ENCODE assay signal across 14 cellular contexts in genomic region chr19:953501-954271, GRCh38. TPM values are rescaled to one million over a fixed set of nuclear protein-coding genes. Genes with fewer than 3 reads are reported as not detected.
DNase-seq lines count a peak whose midpoint lies in the region; ATAC-seq, FAIRE-seq and TF ChIP-seq lines count a peak whose summit lies in the region.
"Had no signal": no experiment of that assay in that cellular context is flagged by ENCODE, and none has a peak within 500 bp of the region (broad histone marks: within the 10 kb centered on the region; RNA-seq: fewer than 3 reads in every experiment).

No MANE protein-coding gene starts in this region.

- 17% methylated on average over 24 of the region's 30 CpGs for WGBS in GM12878 (ENCODE audit: insufficient coverage, insufficient replicate concordance, low lambda C conversion rate, missing lambda C conversion rate)
- WGBS in tibial nerve, 2 donors: 50 to 63% methylated on average over 29 to 30 of the region's 30 CpGs

- peak overlapping the region; percentile 45 for H3K4me3 Mint-ChIP-seq in mesothelial cell of epicardium

- peaks cover 54% of the 10 kb centered on the region for H3K4me1 Mint-ChIP-seq in mesothelial cell of epicardium

- H3K27me3 Mint-ChIP-seq in mesothelial cell of epicardium (ENCODE audit: low read depth): no peaks in the 10 kb centered on the region

- TF ChIP-seq CTCF in cardiac muscle cell (IDR thresholded peaks at IDR 0.05; ENCODE audit: low read depth, low read length) (no peak), GM12878 (IDR thresholded peaks at IDR 0.05 in 2 of 3, conservative IDR thresholded peaks at IDR 0.05 in 1 of 3; ENCODE audit: control insufficient read depth in 2 of 3, extremely low read depth in 1 of 3, insufficient read depth in 1 of 3, low read depth in 3 of 3, low read length in 3 of 3) (no peak), mesothelial cell of epicardium (IDR thresholded peaks at IDR 0.05; ENCODE audit: unreplicated experiment) (no peak), upper lobe of right lung (IDR thresholded peaks at IDR 0.05) (no peak), tibial nerve (IDR thresholded peaks at IDR 0.05) (no peak)

- H3K27ac ChIP-seq in cardiac muscle cell: peak overlapping the region; percentile 91
- peak overlapping the region; percentile 95 for H3K27ac ChIP-seq in GM12878 (ENCODE audit: control insufficient read depth, insufficient read depth)
- H3K27ac ChIP-seq in upper lobe of right lung: no peak overlapping the region
- H3K27ac ChIP-seq in tibial nerve: no peak overlapping the region
- H3K27ac ChIP-seq: ascending aorta, sigmoid colon had no signal

- H2AFZ ChIP-seq in GM12878 (ENCODE audit: control insufficient read depth, low read depth, low read length): no peak overlapping the region

- SMC1A ChIA-PET in GM12878 (lab: Charles Lee; ENCODE audit: uncharacterized antibody, unreplicated experiment): no interaction called here

- TF ChIP-seq EP300 in GM12878 (IDR thresholded peaks at IDR 0.05; ENCODE audit: borderline replicate concordance in 1 of 2, control insufficient read depth in 1 of 2, low read depth in 2 of 2, low read length in 2 of 2) (no peak), tibial nerve (IDR thresholded peaks at IDR 0.05) (no peak)

- H3K27ac Mint-ChIP-seq in mesothelial cell of epicardium: peak overlapping the region; percentile 98

- in situ Hi-C loops in GM12878 (cut with MboI): no loop called here

- H3K36me3 ChIP-seq in cardiac muscle cell: no peaks in the 10 kb centered on the region
- peaks cover 0 to 5% of the 10 kb centered on the region in 2 experiments; a peak in 3 of 4 replicates for H3K36me3 ChIP-seq in GM12878 (ENCODE audit: control insufficient read depth in 2 of 2, insufficient read depth in 2 of 2, low read length in 1 of 2)
- H3K36me3 ChIP-seq in upper lobe of right lung: no peaks in the 10 kb centered on the region
- H3K36me3 ChIP-seq in tibial nerve: no peaks in the 10 kb centered on the region
- H3K36me3 ChIP-seq: ascending aorta, sigmoid colon had no signal

- POLR2A ChIA-PET in GM12878 (lab: Charles Lee): interaction anchor here (0.6 kb wide), 1 partner anchor 12 kb away, joined by 4 read pairs; no protein-coding TSS in a partner anchor

- no peaks in the 10 kb centered on the region for H3K27me3 ChIP-seq in cardiac muscle cell
- no peaks in the 10 kb centered on the region for H3K27me3 ChIP-seq in GM12878 (replicated peaks in 1 of 2; ENCODE audit: control insufficient read depth in 2 of 2, insufficient read depth in 2 of 2, low read length in 1 of 2)
- no peaks in the 10 kb centered on the region for H3K27me3 ChIP-seq in upper lobe of right lung
- H3K27me3 ChIP-seq in tibial nerve: peaks cover 0 to 4% of the 10 kb centered on the region in 2 donors
- H3K27me3 ChIP-seq: ascending aorta, sigmoid colon had no signal

- H3K4me1 ChIP-seq in cardiac muscle cell (ENCODE audit: low read depth): peaks cover 41% of the 10 kb centered on the region
- peaks cover 65% of the 10 kb centered on the region for H3K4me1 ChIP-seq in GM12878 (ENCODE audit: control insufficient read depth, insufficient read depth, low read length)
- peaks cover 11% of the 10 kb centered on the region for H3K4me1 ChIP-seq in upper lobe of right lung
- peaks cover 0 to 26% (median 13%) of the 10 kb centered on the region in 4 donors for H3K4me1 ChIP-seq in tibial nerve
- H3K4me1 ChIP-seq: ascending aorta had no signal

- H3K9ac ChIP-seq in GM12878 (ENCODE audit: control insufficient read depth, insufficient read depth, low read length): peak overlapping the region; percentile 37; the same call in 1 of the 2 replicates

- DNase-seq in cardiac muscle cell (ENCODE audit: low read depth in 1 of 2, low spot score in 1 of 2): peak; percentile 26 to 33
- no peak for DNase-seq in Right ventricle myocardium inferior (ENCODE audit: missing footprints)
- no peak for DNase-seq in GM12878 (ENCODE audit: low read depth, low spot score)
- DNase-seq in mesothelial cell of epicardium (ENCODE audit: low spot score in 2 of 2, unreplicated experiment in 2 of 2): no peak
- DNase-seq in upper lobe of right lung: no peak
- no peak for DNase-seq in AML-193 (lab: John Stamatoyannopoulos, UW)
- DNase-seq in tibial nerve (ENCODE audit: low spot score in 2 of 2): no peak
- DNase-seq: activated T-cell treated with anti-CD3 and anti-CD28 coated beads, Interleukin-2, amount 50 U/mL, for 1 hour; NCI-H446 treated with DMSO at 0.1 percent for 48 hours; sigmoid colon had no signal

- no peak for TF ChIP-seq POLR2A in GM12878 (IDR thresholded peaks at IDR 0.05; ENCODE audit: low read depth, low read length)
- TF ChIP-seq POLR2A in tibial nerve (IDR thresholded peaks at IDR 0.05): no peak

- H4K20me1 ChIP-seq in GM12878 (ENCODE audit: control insufficient read depth, insufficient read depth): no peaks in the 10 kb centered on the region

- TF ChIP-seq RAD21 in GM12878 (IDR thresholded peaks at IDR 0.05; ENCODE audit: insufficient read depth, low read depth, low read length): no peak

- FAIRE-seq in GM12878 (lab: Jason Lieb, UNC): no peak

- CTCF ChIA-PET in GM12878 (lab: Yijun Ruan, JAX): interaction anchor here (1.0 kb wide), 1 partner anchor 15 kb away, joined by 3 read pairs; no protein-coding TSS in a partner anchor

- intact Hi-C loops in Right ventricle myocardium inferior (cut with DNase I): no loop called here
- intact Hi-C loops in GM12878 (cut with micrococcal nuclease; ENCODE audit: unreplicated experiment): no loop called here
- intact Hi-C loops in upper lobe of right lung (cut with DNase I): no loop called here

- ATAC-seq in Right ventricle myocardium inferior (no peak), GM12878 (no peak), upper lobe of right lung (no peak), GM21528 (IDR thresholded peaks at IDR 0.05; ENCODE audit: low FRiP score, unreplicated experiment) (no peak)

- RAD21 ChIA-PET in GM12878 (lab: Charles Lee; ENCODE audit: unreplicated experiment): interaction anchor here (0.8 to 4.8 kb wide), 2 partner anchors 30 to 191 kb away, joined by 3 to 20 read pairs; no protein-coding TSS in a partner anchor

- no peaks in the 10 kb centered on the region for H3K9me3 Mint-ChIP-seq in mesothelial cell of epicardium

- H3K36me3 Mint-ChIP-seq in mesothelial cell of epicardium: no peaks in the 10 kb centered on the region

- H3K9me3 ChIP-seq in cardiac muscle cell (ENCODE audit: low read depth) (no peaks in the 10 kb centered on the region), GM12878 (replicated peaks; ENCODE audit: control insufficient read depth, insufficient read depth, low read length) (no peaks in the 10 kb centered on the region), upper lobe of right lung (no peaks in the 10 kb centered on the region), tibial nerve (no peaks in the 10 kb centered on the region)
- H3K9me3 ChIP-seq: ascending aorta, sigmoid colon had no signal

- peak overlapping the region; percentile 98 for H3K4me2 ChIP-seq in GM12878 (ENCODE audit: control insufficient read depth, insufficient read depth)

- BruUV-seq in GM12878 (replicated peaks; lab: Mats Ljungman, UMichigan): no TSS peak

- H3K79me2 ChIP-seq in GM12878 (ENCODE audit: control insufficient read depth, insufficient read depth, low read length): peaks cover 56% of the 10 kb centered on the region

- peak overlapping the region; percentile 6 for H3K4me3 ChIP-seq in cardiac muscle cell
- H3K4me3 ChIP-seq in GM12878: peak overlapping the region; percentile 71; the same call in 1 of the 2 replicates
- peak overlapping the region; percentile 12 for H3K4me3 ChIP-seq in upper lobe of right lung
- no peak overlapping the region for H3K4me3 ChIP-seq in tibial nerve
- H3K4me3 ChIP-seq: ascending aorta, sigmoid colon had no signal

RNA-seq across cellular contexts. Expression of gene ARID3A, which starts 27.9 kb away (rescaled TPM):
- total RNA-seq in cardiac muscle cell (59.7 and 62.3 TPM in 2 replicates), Right ventricle myocardium inferior (6.7 TPM), GM12878 (2014; rRNA removed) (30.2 and 34.2 TPM in 2 replicates), GM12878 (2014; rRNA removed; fragmentation: Illumina TruSeq; extraction: Trizol) (18.3 and 23.6 TPM in 2 replicates), GM12878 (2021) (68.3 and 70.0 TPM in 2 replicates), mesothelial cell of epicardium (65.9 to 72.4 TPM (median 70.6 TPM) in 3 replicates), upper lobe of right lung (16.1 TPM), tibial nerve (10 to 100 TPM in 3 of 4 donors, 1 to 10 TPM in 1; 8.1 to 15.3 (median 12.5) TPM)
- polyA plus RNA-seq in cardiac muscle cell (39.1 and 48.7 TPM in 2 replicates), GM12878 (2011; rRNA removed) (6.5 and 17.1 TPM in 2 replicates), GM12878 (2014; fragmentation: Illumina TruSeq; extraction: Trizol) (5.7 and 16.3 TPM in 2 replicates), GM12878 (2014; fragmentation: Nextera tagmentation; extraction: Ambion mirVana) (1 to 10 TPM in 1 of 2 experiments, under 1 TPM in 1; 0.76 to 1.6 TPM), GM12878 (2014; rRNA removed) (37.0 and 45.1 TPM in 2 replicates), GM12878 (2016; fragmentation: Nextera tagmentation; extraction: Ambion mirVana) (1 to 10 TPM; 8.9 to 9.6 TPM)
- total RNA-seq in GM12878 (2013; cell fraction: nucleolus; rRNA removed): 148 and 152 TPM in 2 replicates
- polyA plus RNA-seq in GM12878 (2011; ENCODE audit: low read depth): 10.8 TPM
- 22.9 and 33.7 TPM in 2 replicates for polyA plus RNA-seq in GM12878 (2011; cell fraction: cytosol; rRNA removed)
- polyA plus RNA-seq in GM12878 (2011; cell fraction: nucleus; rRNA removed): 52.3 and 76.3 TPM in 2 replicates
- 33.7 and 35.9 TPM in 2 replicates for polyA plus RNA-seq in GM12878 (2012)
- polyA minus RNA-seq in GM12878 (2011; rRNA and poly(A)+ RNA removed): 42.1 and 69.0 TPM in 2 replicates
- polyA minus RNA-seq in GM12878 (2011; cell fraction: cytosol; rRNA and poly(A)+ RNA removed): 48.9 and 50.8 TPM in 2 replicates
- 33.1 and 53.2 TPM in 2 replicates for polyA minus RNA-seq in GM12878 (2011; cell fraction: nucleus; rRNA and poly(A)+ RNA removed)

RNA-seq across cellular contexts. Expression of gene WDR18, which starts 30.5 kb away (rescaled TPM):
- 136 and 143 TPM in 2 replicates for total RNA-seq in cardiac muscle cell
- 241 and 262 TPM in 2 replicates for polyA plus RNA-seq in cardiac muscle cell
- 20.7 TPM for total RNA-seq in Right ventricle myocardium inferior
- 32.4 and 34.2 TPM in 2 replicates for total RNA-seq in GM12878 (2013; cell fraction: nucleolus; rRNA removed)
- total RNA-seq in GM12878 (2014; rRNA removed): 85.0 and 97.5 TPM in 2 replicates
- 13.6 and 16.5 TPM in 2 replicates for total RNA-seq in GM12878 (2014; rRNA removed; fragmentation: Illumina TruSeq; extraction: Trizol)
- total RNA-seq in GM12878 (2021): 92.1 and 97.3 TPM in 2 replicates
- polyA plus RNA-seq in GM12878 (2011; ENCODE audit: low read depth): 15.8 TPM
- 7.5 and 27.3 TPM in 2 replicates for polyA plus RNA-seq in GM12878 (2011; rRNA removed)
- polyA plus RNA-seq in GM12878 (2011; cell fraction: cytosol; rRNA removed): 48.8 and 85.0 TPM in 2 replicates
- polyA plus RNA-seq in GM12878 (2011; cell fraction: nucleus; rRNA removed): 165 and 192 TPM in 2 replicates
- polyA plus RNA-seq in GM12878 (2012): 49.6 and 54.3 TPM in 2 replicates
- polyA plus RNA-seq in GM12878 (2014; fragmentation: Illumina TruSeq; extraction: Trizol): 4.5 and 8.8 TPM in 2 replicates
- 1 to 10 TPM; 3.0 to 3.3 TPM for polyA plus RNA-seq in GM12878 (2014; fragmentation: Nextera tagmentation; extraction: Ambion mirVana)
- polyA plus RNA-seq in GM12878 (2014; rRNA removed): 106 and 131 TPM in 2 replicates
- 100 to 1,000 TPM; 192 to 206 TPM for polyA plus RNA-seq in GM12878 (2016; fragmentation: Nextera tagmentation; extraction: Ambion mirVana)
- 22.5 and 45.0 TPM in 2 replicates for polyA minus RNA-seq in GM12878 (2011; rRNA and poly(A)+ RNA removed)
- polyA minus RNA-seq in GM12878 (2011; cell fraction: cytosol; rRNA and poly(A)+ RNA removed): 36.3 and 42.0 TPM in 2 replicates
- 27.1 and 39.9 TPM in 2 replicates for polyA minus RNA-seq in GM12878 (2011; cell fraction: nucleus; rRNA and poly(A)+ RNA removed)
- 59.3 to 65.2 TPM (median 59.4 TPM) in 3 replicates for total RNA-seq in mesothelial cell of epicardium
- total RNA-seq in upper lobe of right lung: 21.9 TPM
- 10 to 100 TPM; 23.3 to 90.6 (median 52.8) TPM for total RNA-seq in tibial nerve

RNA-seq across cellular contexts. Expression of gene KISS1R, which starts 36.6 kb away (rescaled TPM):
- total RNA-seq in cardiac muscle cell (0.46 and 1.2 TPM in 2 replicates), Right ventricle myocardium inferior (not detected), GM12878 (2014; rRNA removed) (0.60 and 2.7 TPM in 2 replicates), GM12878 (2014; rRNA removed; fragmentation: Illumina TruSeq; extraction: Trizol) (not detected in 2 replicates), GM12878 (2021) (1.8 TPM in 2 replicates), mesothelial cell of epicardium (1.0 to 1.5 TPM (median 1.1 TPM) in 3 replicates), upper lobe of right lung (not detected), tibial nerve (not detected)
- polyA plus RNA-seq in cardiac muscle cell (1.9 and 3.2 TPM in 2 replicates), GM12878 (2011; rRNA removed) (1.6 and 2.8 TPM in 2 replicates), GM12878 (2014; fragmentation: Illumina TruSeq; extraction: Trizol) (not detected in 2 replicates), GM12878 (2014; fragmentation: Nextera tagmentation; extraction: Ambion mirVana) (under 1 TPM in 1 of 2 experiments, not detected in 1; 0.13 TPM), GM12878 (2014; rRNA removed) (0.83 and 2.1 TPM in 2 replicates), GM12878 (2016; fragmentation: Nextera tagmentation; extraction: Ambion mirVana) (1 to 10 TPM in 1 of 2 experiments, under 1 TPM in 1; 0.14 to 1.4 TPM)
- total RNA-seq in GM12878 (2013; cell fraction: nucleolus; rRNA removed): 16.9 and 18.1 TPM in 2 replicates
- 0.30 TPM for polyA plus RNA-seq in GM12878 (2011; ENCODE audit: low read depth)
- 2.7 and 4.7 TPM in 2 replicates for polyA plus RNA-seq in GM12878 (2011; cell fraction: cytosol; rRNA removed)
- polyA plus RNA-seq in GM12878 (2011; cell fraction: nucleus; rRNA removed): 19.3 and 20.1 TPM in 2 replicates
- 1.9 and 2.3 TPM in 2 replicates for polyA plus RNA-seq in GM12878 (2012)
- polyA minus RNA-seq in GM12878 (2011; rRNA and poly(A)+ RNA removed): 0.29 and 1.3 TPM in 2 replicates
- polyA minus RNA-seq in GM12878 (2011; cell fraction: cytosol; rRNA and poly(A)+ RNA removed): 1.9 and 2.8 TPM in 2 replicates
- polyA minus RNA-seq in GM12878 (2011; cell fraction: nucleus; rRNA and poly(A)+ RNA removed): 1.7 and 3.2 TPM in 2 replicates
- total RNA-seq: ascending aorta, mesenteric fat pad, sigmoid colon, urinary bladder had no signal

RNA-seq across cellular contexts. Expression of gene R3HDM4, which starts 40.7 kb away (rescaled TPM):
- total RNA-seq in cardiac muscle cell: 60.3 and 66.2 TPM in 2 replicates
- polyA plus RNA-seq in cardiac muscle cell: 82.1 and 86.7 TPM in 2 replicates
- 21.9 TPM for total RNA-seq in Right ventricle myocardium inferior
- 17.9 and 20.1 TPM in 2 replicates for total RNA-seq in GM12878 (2013; cell fraction: nucleolus; rRNA removed)
- total RNA-seq in GM12878 (2014; rRNA removed): 24.3 and 28.1 TPM in 2 replicates
- 18.2 and 19.6 TPM in 2 replicates for total RNA-seq in GM12878 (2014; rRNA removed; fragmentation: Illumina TruSeq; extraction: Trizol)
- 51.6 and 54.5 TPM in 2 replicates for total RNA-seq in GM12878 (2021)
- 14.1 TPM for polyA plus RNA-seq in GM12878 (2011; ENCODE audit: low read depth)
- polyA plus RNA-seq in GM12878 (2011; rRNA removed): 12.1 and 26.1 TPM in 2 replicates
- 43.8 and 54.5 TPM in 2 replicates for polyA plus RNA-seq in GM12878 (2011; cell fraction: cytosol; rRNA removed)
- 41.0 and 44.6 TPM in 2 replicates for polyA plus RNA-seq in GM12878 (2011; cell fraction: nucleus; rRNA removed)
- polyA plus RNA-seq in GM12878 (2012): 39.6 and 50.1 TPM in 2 replicates
- 16.4 and 27.2 TPM in 2 replicates for polyA plus RNA-seq in GM12878 (2014; fragmentation: Illumina TruSeq; extraction: Trizol)
- polyA plus RNA-seq in GM12878 (2014; fragmentation: Nextera tagmentation; extraction: Ambion mirVana): 1 to 10 TPM; 1.3 to 4.2 TPM
- polyA plus RNA-seq in GM12878 (2014; rRNA removed): 65.8 and 78.8 TPM in 2 replicates
- 10 to 100 TPM; 36.0 to 44.0 TPM for polyA plus RNA-seq in GM12878 (2016; fragmentation: Nextera tagmentation; extraction: Ambion mirVana)
- polyA minus RNA-seq in GM12878 (2011; rRNA and poly(A)+ RNA removed): 8.9 and 20.7 TPM in 2 replicates
- polyA minus RNA-seq in GM12878 (2011; cell fraction: cytosol; rRNA and poly(A)+ RNA removed): 11.9 and 12.1 TPM in 2 replicates
- 4.8 and 6.7 TPM in 2 replicates for polyA minus RNA-seq in GM12878 (2011; cell fraction: nucleus; rRNA and poly(A)+ RNA removed)
- total RNA-seq in mesothelial cell of epicardium: 47.4 to 50.5 TPM (median 49.5 TPM) in 3 replicates
- 50.7 TPM for total RNA-seq in upper lobe of right lung
- total RNA-seq in tibial nerve: 10 to 100 TPM; 30.2 to 47.7 (median 37.6) TPM

RNA-seq across cellular contexts. Expression of gene GRIN3B, which starts 46.5 kb away (rescaled TPM):
- 5.4 and 8.5 TPM in 2 replicates for total RNA-seq in cardiac muscle cell
- 3.0 and 4.9 TPM in 2 replicates for polyA plus RNA-seq in cardiac muscle cell
- total RNA-seq in Right ventricle myocardium inferior: 0.35 TPM
- 0.15 and 0.17 TPM in 2 replicates for total RNA-seq in GM12878 (2013; cell fraction: nucleolus; rRNA removed)
- not detected in 2 replicates for total RNA-seq in GM12878 (2014; rRNA removed)
- not detected in 2 replicates for total RNA-seq in GM12878 (2014; rRNA removed; fragmentation: Illumina TruSeq; extraction: Trizol)
- total RNA-seq in GM12878 (2021): 0.15 TPM in 1 of 2 replicates, not detected in the other
- not detected for polyA plus RNA-seq in GM12878 (2011; ENCODE audit: low read depth)
- polyA plus RNA-seq in GM12878 (2011; rRNA removed): not detected in 2 replicates
- 0.20 TPM in 1 of 2 replicates, not detected in the other for polyA plus RNA-seq in GM12878 (2011; cell fraction: cytosol; rRNA removed)
- 0.04 and 0.10 TPM in 2 replicates for polyA plus RNA-seq in GM12878 (2011; cell fraction: nucleus; rRNA removed)
- 0.11 and 0.26 TPM in 2 replicates for polyA plus RNA-seq in GM12878 (2012)
- polyA plus RNA-seq in GM12878 (2014; fragmentation: Illumina TruSeq; extraction: Trizol): not detected in 2 replicates
- not detected for polyA plus RNA-seq in GM12878 (2014; fragmentation: Nextera tagmentation; extraction: Ambion mirVana)
- polyA plus RNA-seq in GM12878 (2014; rRNA removed): not detected in 2 replicates
- not detected for polyA plus RNA-seq in GM12878 (2016; fragmentation: Nextera tagmentation; extraction: Ambion mirVana)
- not detected in 2 replicates for polyA minus RNA-seq in GM12878 (2011; rRNA and poly(A)+ RNA removed)
- not detected in 2 replicates for polyA minus RNA-seq in GM12878 (2011; cell fraction: cytosol; rRNA and poly(A)+ RNA removed)
- not detected in 2 replicates for polyA minus RNA-seq in GM12878 (2011; cell fraction: nucleus; rRNA and poly(A)+ RNA removed)
- total RNA-seq in mesothelial cell of epicardium: 0.29 to 0.36 TPM (median 0.34 TPM) in 3 replicates
- not detected for total RNA-seq in upper lobe of right lung
- 1 to 10 TPM in 1 of 4 donors, not detected in 3; 2.4 TPM for total RNA-seq in tibial nerve
- total RNA-seq: ascending aorta, urinary bladder had no signal

Comparison
In these comparisons a context has a peak if more than half of its experiments do, and no peak if none do; other contexts are left out.
1. DNase-seq: peak in cardiac muscle cell (2 of 2); none in Right ventricle myocardium inferior (single experiment), GM12878 (single experiment), mesothelial cell of epicardium (0 of 2), upper lobe of right lung (single experiment), AML-193 (0 of 2) and tibial nerve (0 of 2).
2. H3K27ac ChIP-seq: peak in cardiac muscle cell (single experiment) and GM12878 (single experiment); none in upper lobe of right lung (single experiment) and tibial nerve (0 of 4).
3. H3K4me3 ChIP-seq: peak in cardiac muscle cell (single experiment), GM12878 (single experiment) and upper lobe of right lung (single experiment); none in tibial nerve (0 of 4).